In genomic region chr2:172048996-172049503, GRCh38 we compare ENCODE assay signal across 32 cellular contexts. TPM values are rescaled to one million over a fixed set of nuclear protein-coding genes. Genes with fewer than 3 reads are reported as not detected.
"Had no signal": no experiment of that assay in that cellular context is flagged by ENCODE, and none has a peak within 500 bp of the region (broad histone marks: within the 10 kb centered on the region; RNA-seq: fewer than 3 reads in every experiment).

No MANE protein-coding gene starts in this region.

- H3K4me1 Mint-ChIP-seq: natural killer cell; stimulated activated effector memory CD8-positive, alpha-beta T cell treated with anti-CD3 and anti-CD28 coated beads, Interleukin-12 subunit alpha, Interleukin-12 subunit beta, amount 100 ng/mL, for 72 hours had no signal

- H3K79me2 ChIP-seq: parathyroid adenoma had no signal

- H3K27ac ChIP-seq: neural progenitor cell, ovary, parathyroid adenoma, psoas muscle, right lobe of liver, sigmoid colon, stomach, thoracic aorta, thyroid gland, tibial nerve, upper lobe of right lung, uterus had no signal

- H3K4me2 ChIP-seq: neural progenitor cell had no signal

- ATAC-seq: natural killer cell; psoas muscle; right cardiac atrium; right lobe of liver; stimulated activated effector memory CD8-positive, alpha-beta T cell treated with anti-CD3 and anti-CD28 coated beads, Interleukin-12 subunit alpha, Interleukin-12 subunit beta, amount 100 ng/mL, for 72 hours; stimulated activated naive B cell treated with anti-CD40 and anti-IgM and Interleukin-4, amounts not matched to agents 10 μg/mL and 1 μg/mL and 100 μg/mL, for 72 hours; upper lobe of right lung had no signal

- H3K4me3 Mint-ChIP-seq: natural killer cell; nephron; neural progenitor cell; stimulated activated effector memory CD8-positive, alpha-beta T cell treated with anti-CD3 and anti-CD28 coated beads, Interleukin-12 subunit alpha, Interleukin-12 subunit beta, amount 100 ng/mL, for 72 hours; stimulated activated naive B cell treated with anti-CD40 and anti-IgM and Interleukin-4, amounts not matched to agents 10 μg/mL and 1 μg/mL and 100 μg/mL, for 72 hours; stimulated activated naive CD8-positive, alpha-beta T cell treated with anti-CD3 and anti-CD28 coated beads, Interleukin-15, Interleukin-2, amounts not matched to agents 100 ng/mL and 50 ng/mL, for 24 hours; type B pancreatic cell had no signal

- H3K36me3 Mint-ChIP-seq: natural killer cell; neural progenitor cell; stimulated activated effector memory CD8-positive, alpha-beta T cell treated with anti-CD3 and anti-CD28 coated beads, Interleukin-12 subunit alpha, Interleukin-12 subunit beta, amount 100 ng/mL, for 72 hours; stimulated activated naive B cell treated with anti-CD40 and anti-IgM and Interleukin-4, amounts not matched to agents 10 μg/mL and 1 μg/mL and 100 μg/mL, for 72 hours; type B pancreatic cell had no signal

- H3K27me3 ChIP-seq: neural progenitor cell, ovary, right lobe of liver, sigmoid colon, stomach, thyroid gland, tibial nerve, upper lobe of right lung, uterus had no signal

- FAIRE-seq: small intestine had no signal

- H3K4me1 ChIP-seq: parathyroid adenoma, psoas muscle, sigmoid colon, thyroid gland, upper lobe of right lung, uterus had no signal

- H3K27me3 Mint-ChIP-seq: stimulated activated naive B cell treated with anti-CD40 and anti-IgM and Interleukin-4, amounts not matched to agents 10 μg/mL and 1 μg/mL and 100 μg/mL, for 72 hours; stimulated activated naive CD8-positive, alpha-beta T cell treated with anti-CD3 and anti-CD28 coated beads, Interleukin-15, Interleukin-2, amounts not matched to agents 100 ng/mL and 50 ng/mL, for 24 hours had no signal

- H3K9ac ChIP-seq: neural progenitor cell, parathyroid adenoma had no signal

- H3K4me3 ChIP-seq: neural progenitor cell, ovary, psoas muscle, right lobe of liver, sigmoid colon, stomach, thoracic aorta, thyroid gland, tibial nerve, upper lobe of right lung, uterus had no signal

- DNase-seq: natural killer cell; occipital lobe; ovary; posterior cingulate gyrus; psoas muscle; right cardiac atrium; right lobe of liver; sigmoid colon; small intestine; stimulated activated CD4-positive, alpha-beta T cell treated with anti-CD3 and anti-CD28 coated beads, Interleukin-15, amount 100 ng/mL, for 24 hours; stimulated activated CD4-positive, alpha-beta T cell treated with anti-CD3 and anti-CD28 coated beads, Interleukin-2, amount 100 ng/mL, for 24 hours; stimulated activated CD4-positive, alpha-beta T cell treated with anti-CD3 and anti-CD28 coated beads, Interleukin-2, amount 100 ng/mL, for 48 hours; stimulated activated CD4-positive, alpha-beta T cell treated with anti-CD3 and anti-CD28 coated beads, Interleukin-4, amount 100 ng/mL, for 24 hours; stimulated activated naive B cell treated with anti-CD40 and anti-IgM and Interleukin-4, amounts not matched to agents 10 μg/mL and 1 μg/mL and 100 μg/mL, for 72 hours; stimulated activated naive CD4-positive, alpha-beta T cell treated with Interleukin-2 at 50 U/mL for 16 hours; stomach; thyroid gland; upper lobe of right lung; uterus had no signal

- H3K27ac Mint-ChIP-seq: natural killer cell; nephron; neural progenitor cell; progenitor cell of endocrine pancreas; stimulated activated effector memory CD8-positive, alpha-beta T cell treated with anti-CD3 and anti-CD28 coated beads, Interleukin-12 subunit alpha, Interleukin-12 subunit beta, amount 100 ng/mL, for 72 hours; stimulated activated naive B cell treated with anti-CD40 and anti-IgM and Interleukin-4, amounts not matched to agents 10 μg/mL and 1 μg/mL and 100 μg/mL, for 72 hours; stimulated activated naive CD8-positive, alpha-beta T cell treated with anti-CD3 and anti-CD28 coated beads, Interleukin-15, Interleukin-2, amounts not matched to agents 100 ng/mL and 50 ng/mL, for 24 hours; type B pancreatic cell had no signal

- H2AFZ ChIP-seq: neural progenitor cell, parathyroid adenoma had no signal

- H3K9me3 ChIP-seq: ovary, psoas muscle, right lobe of liver, sigmoid colon, stomach, thoracic aorta, thyroid gland, tibial nerve, upper lobe of right lung, uterus had no signal

- H3K9me3 Mint-ChIP-seq: natural killer cell; nephron; neural progenitor cell; stimulated activated effector memory CD8-positive, alpha-beta T cell treated with anti-CD3 and anti-CD28 coated beads, Interleukin-12 subunit alpha, Interleukin-12 subunit beta, amount 100 ng/mL, for 72 hours; stimulated activated naive B cell treated with anti-CD40 and anti-IgM and Interleukin-4, amounts not matched to agents 10 μg/mL and 1 μg/mL and 100 μg/mL, for 72 hours; stimulated activated naive CD8-positive, alpha-beta T cell treated with anti-CD3 and anti-CD28 coated beads, Interleukin-15, Interleukin-2, amounts not matched to agents 100 ng/mL and 50 ng/mL, for 24 hours; type B pancreatic cell had no signal

- H3K36me3 ChIP-seq: neural progenitor cell, ovary, right lobe of liver, sigmoid colon, stomach, thoracic aorta, thyroid gland, tibial nerve, upper lobe of right lung, uterus had no signal

RNA-seq across cellular contexts. Expression of gene DLX1, which starts 36.3 kb away (rescaled TPM):
- total RNA-seq: natural killer cell, renal cortical epithelial cell, right lobe of liver, skeletal muscle tissue, subcutaneous adipose tissue, upper lobe of right lung had no signal

RNA-seq across cellular contexts. Expression of gene DLX2, which starts 53.6 kb away (rescaled TPM):
- total RNA-seq: psoas muscle, renal cortical epithelial cell, right cardiac atrium, right lobe of liver, skeletal muscle tissue, stomach, subcutaneous adipose tissue, tibial nerve, upper lobe of right lung, urinary bladder, uterus had no signal
- polyA plus RNA-seq: ovary, psoas muscle, right cardiac atrium had no signal
